ENCODE assay signal across 28 cellular contexts in genomic region chr16:87502308-87502969, GRCh38. TPM values are rescaled to one million over a fixed set of nuclear protein-coding genes. Genes with fewer than 3 reads are reported as not detected.
DNase-seq lines count a peak whose midpoint lies in the region; ATAC-seq, FAIRE-seq and TF ChIP-seq lines count a peak whose summit lies in the region.
"Had no signal": no experiment of that assay in that cellular context is flagged by ENCODE, and none has a peak within 500 bp of the region (broad histone marks: within the 10 kb centered on the region; RNA-seq: fewer than 3 reads in every experiment).

No MANE protein-coding gene starts in this region.

- H2AFZ ChIP-seq in IMR-90 (replicated peaks; ENCODE audit: low read length, poor library complexity) = peak overlapping the region; percentile 17
- no peak overlapping the region for H2AFZ ChIP-seq in trophoblast cell (ENCODE audit: insufficient read depth, low read length, poor library complexity)
- H2AFZ ChIP-seq: PC-9 had no signal

- H3K4ac ChIP-seq in IMR-90 (ENCODE audit: low read depth, low read length) (no peak overlapping the region), trophoblast cell (ENCODE audit: low read depth, low read length) (no peak overlapping the region)

- no peak overlapping the region for H4K12ac ChIP-seq in trophoblast cell (ENCODE audit: low read depth, low read length)

- H2BK12ac ChIP-seq in trophoblast cell (ENCODE audit: low read length) = no peak overlapping the region

- no peak overlapping the region for H4K5ac ChIP-seq in IMR-90 (ENCODE audit: low read depth, low read length)

- TF ChIP-seq RAD21 in IMR-90 (IDR thresholded peaks at IDR 0.05; ENCODE audit: low read length) = no peak

- H3K27ac ChIP-seq in IMR-90 (ENCODE audit: insufficient read depth, low read length) (no peak overlapping the region), trophoblast cell (ENCODE audit: low read depth, low read length) (no peak overlapping the region), upper lobe of right lung (no peak overlapping the region)
- H3K27ac ChIP-seq: C4-2B, HL-60, PC-9, SJCRH30 had no signal

- ATAC-seq in IMR-90 (ENCODE audit: low read depth) = no peak
- no peak for ATAC-seq in activated CD8-positive, alpha-beta T cell treated with anti-CD3 and anti-CD28 coated beads, Interleukin-2, amount 10 ng/mL, durations not matched to agents 7 days and 5 days
- no peak for ATAC-seq in upper lobe of right lung
- ATAC-seq in sciatic nerve = no peak
- ATAC-seq: CD8-positive, alpha-beta T cell; Right ventricle myocardium inferior; SK-N-SH treated with all-trans-retinoic acid at 6 μM for 48 hours had no signal

- BruUV-seq in IMR-90 (replicated peaks; lab: Mats Ljungman, UMichigan) = no TSS peak

- H3K14ac ChIP-seq in IMR-90 (replicated peaks; ENCODE audit: low read depth, low read length) (peak overlapping the region; percentile 77; the same call in 1 of the 2 replicates), trophoblast cell (ENCODE audit: low read length) (no peak overlapping the region)

- CTCF ChIA-PET in IMR-90 (lab: Yijun Ruan, JAX) = no interaction called here
- CTCF ChIA-PET in activated CD8-positive, alpha-beta T cell treated with anti-CD3 and anti-CD28 coated beads, Interleukin-2, amount 10 ng/mL, durations not matched to agents 7 days and 5 days (lab: Charles Lee) = no interaction called here

- dilution Hi-C loops in IMR-90 (cut with HindIII; ENCODE audit: low sequenced_read_pairs, unreplicated experiment) = no loop called here

- TF ChIP-seq CTCF in IMR-90 (conservative IDR thresholded peaks at IDR 0.05; ENCODE audit: low read depth, low read length) = no peak
- no peak for TF ChIP-seq CTCF in bronchial epithelial cell (IDR thresholded peaks at IDR 0.05; ENCODE audit: insufficient read depth, low read length, severe bottlenecking)
- no peak for TF ChIP-seq CTCF in upper lobe of right lung (IDR thresholded peaks at IDR 0.05)

- no peak for TF ChIP-seq POLR2A in IMR-90 (IDR thresholded peaks at IDR 0.05; ENCODE audit: low read depth, low read length)

- peaks cover 17% of the 10 kb centered on the region for H3K27me3 Mint-ChIP-seq in activated CD8-positive, alpha-beta T cell treated with anti-CD3 and anti-CD28 coated beads, Interleukin-2, amount 10 ng/mL, durations not matched to agents 7 days and 5 days (ENCODE audit: low read depth)

- FAIRE-seq in GM18507 (lab: Jason Lieb, UNC) (peak; percentile 44), bronchial epithelial cell (lab: Jason Lieb, UNC) (peak; percentile 97)
- FAIRE-seq: H54 had no signal

- peak overlapping the region; percentile 88 for H2AK9ac ChIP-seq in IMR-90 (replicated peaks; ENCODE audit: low read depth, low read length, poor library complexity)

- H3K27ac Mint-ChIP-seq in activated CD8-positive, alpha-beta T cell treated with anti-CD3 and anti-CD28 coated beads, Interleukin-2, amount 10 ng/mL, durations not matched to agents 7 days and 5 days = no peak overlapping the region
- H3K27ac Mint-ChIP-seq: CD8-positive, alpha-beta T cell; HFFc6 had no signal

- H3K36me3 ChIP-seq in IMR-90 (ENCODE audit: control insufficient read depth, insufficient read depth, low read length) = no peaks in the 10 kb centered on the region
- no peaks in the 10 kb centered on the region for H3K36me3 ChIP-seq in bronchial epithelial cell (ENCODE audit: control insufficient read depth, insufficient read depth, low read length)
- no peaks in the 10 kb centered on the region for H3K36me3 ChIP-seq in trophoblast cell (ENCODE audit: control insufficient read depth in 1 of 2, insufficient read depth in 2 of 2, low read length in 2 of 2)
- no peaks in the 10 kb centered on the region for H3K36me3 ChIP-seq in upper lobe of right lung
- H3K36me3 ChIP-seq: SJCRH30 had no signal

- H3K79me2 ChIP-seq in trophoblast cell (ENCODE audit: control insufficient read depth, insufficient read depth, low read length, poor library complexity) = no peaks in the 10 kb centered on the region

- H2BK5ac ChIP-seq in IMR-90 (ENCODE audit: low read depth, low read length, poor library complexity, severe bottlenecking) (peak overlapping the region; percentile 96), trophoblast cell (ENCODE audit: low read depth, low read length, poor library complexity) (no peak overlapping the region)

- H2BK20ac ChIP-seq in IMR-90 (ENCODE audit: low read depth, low read length) = no peak overlapping the region

- 93% methylated on average over 5 of the region's 5 CpGs; no CpG with 5 or more reads in 1 of the 2 experiments for WGBS in IMR-90 (ENCODE audit: extremely low coverage in 2 of 2, insufficient read length in 1 of 2), 2 experiments
- 100% methylated on average over 3 of the region's 5 CpGs for whole genome bisulfite sequencing in trophoblast cell (ENCODE audit: extremely low coverage, insufficient coverage, insufficient read length)

- peaks cover under 1% of the 10 kb centered on the region for H3K4me1 Mint-ChIP-seq in activated CD8-positive, alpha-beta T cell treated with anti-CD3 and anti-CD28 coated beads, Interleukin-2, amount 10 ng/mL, durations not matched to agents 7 days and 5 days (ENCODE audit: low read depth)

- intact Hi-C loops in IMR-90 (cut with micrococcal nuclease) (no loop called here), upper lobe of right lung (cut with DNase I) (no loop called here), sciatic nerve (cut with DNase I) (no loop called here)

- H3K9me1 ChIP-seq in IMR-90 (ENCODE audit: insufficient read depth, low read length) = peaks cover 12% of the 10 kb centered on the region; the same call in 1 of the 2 replicates

- no peak overlapping the region for H3K56ac ChIP-seq in IMR-90 (ENCODE audit: extremely low read depth, insufficient read depth, low read length)

- DNase-seq in GM18507 (ENCODE audit: extremely low spot score, insufficient read length, low read depth) (no peak), IMR-90 (no peak), bronchial epithelial cell (ENCODE audit: low read depth) (no peak), trophoblast cell (no peak), COLO829 (ENCODE audit: low spot score) (no peak), upper lobe of right lung (no peak), sciatic nerve (ENCODE audit: low spot score) (no peak)
- no peak for DNase-seq in activated CD8-positive, alpha-beta T cell treated with anti-CD3 and anti-CD28 coated beads, Interleukin-2, amount 10 ng/mL, durations not matched to agents 7 days and 5 days
- DNase-seq: CD8-positive, alpha-beta T cell; DMS 273 treated with DMSO at 0.1 percent for 48 hours; DMS79; EL; GDM1; HFFc6; KBM-7; MV-4-11; NCI-H1105; NCI-H2029; NCI-H446; NCI-H524 treated with DMSO at 0.1 percent for 48 hours; NCI-H774; PC-9; SJCRH30 had no signal

- H3K9ac ChIP-seq in IMR-90 (ENCODE audit: low read depth, low read length) = no peak overlapping the region
- no peak overlapping the region for H3K9ac ChIP-seq in trophoblast cell (ENCODE audit: low read length)

- no peak overlapping the region for H3K4me3 Mint-ChIP-seq in activated CD8-positive, alpha-beta T cell treated with anti-CD3 and anti-CD28 coated beads, Interleukin-2, amount 10 ng/mL, durations not matched to agents 7 days and 5 days
- H3K4me3 Mint-ChIP-seq: CD8-positive, alpha-beta T cell; HFFc6 had no signal

- H2BK120ac ChIP-seq in IMR-90 (ENCODE audit: low read depth, low read length) = no peak overlapping the region
- no peak overlapping the region for H2BK120ac ChIP-seq in trophoblast cell (ENCODE audit: insufficient read depth, low read length, poor library complexity)

- H3K4me1 ChIP-seq in IMR-90 (ENCODE audit: control insufficient read depth, insufficient read depth, low read length) = peaks cover 2% of the 10 kb centered on the region
- no peaks in the 10 kb centered on the region for H3K4me1 ChIP-seq in trophoblast cell (ENCODE audit: control insufficient read depth in 1 of 2, insufficient read depth in 2 of 2, low read length in 2 of 2)
- H3K4me1 ChIP-seq in upper lobe of right lung = peaks cover 3% of the 10 kb centered on the region
- H3K4me1 ChIP-seq: SJCRH30 had no signal

- H3K23ac ChIP-seq in IMR-90 (ENCODE audit: low read depth, low read length) = no peak overlapping the region; the same call in 1 of the 2 replicates
- H3K23ac ChIP-seq in trophoblast cell (ENCODE audit: low read length) = peak overlapping the region; percentile 93

- H3K4me3 ChIP-seq in IMR-90 (ENCODE audit: insufficient read depth, low read depth, low read length) (no peak overlapping the region), bronchial epithelial cell (ENCODE audit: low read depth, low read length) (no peak overlapping the region), trophoblast cell (ENCODE audit: low read depth, low read length) (peak overlapping the region; percentile 15), upper lobe of right lung (no peak overlapping the region)
- H3K4me3 ChIP-seq: PC-9, SJCRH30 had no signal

- H3K9me3 ChIP-seq in IMR-90 (ENCODE audit: control insufficient read depth, insufficient read depth, low read length) (no peaks in the 10 kb centered on the region), trophoblast cell (ENCODE audit: insufficient read depth, low read depth, low read length) (peaks cover 9% of the 10 kb centered on the region), upper lobe of right lung (no peaks in the 10 kb centered on the region)
- H3K9me3 ChIP-seq: SJCRH30 had no signal

- H3K36me3 Mint-ChIP-seq in activated CD8-positive, alpha-beta T cell treated with anti-CD3 and anti-CD28 coated beads, Interleukin-2, amount 10 ng/mL, durations not matched to agents 7 days and 5 days (ENCODE audit: low read depth) = no peaks in the 10 kb centered on the region
- H3K36me3 Mint-ChIP-seq: CD8-positive, alpha-beta T cell had no signal

- H2AK5ac ChIP-seq in IMR-90 (ENCODE audit: low read depth, low read length) (peak overlapping the region; percentile 89), trophoblast cell (ENCODE audit: low read length) (no peak overlapping the region)

- no peak overlapping the region for H2BK15ac ChIP-seq in IMR-90 (ENCODE audit: low read depth, low read length)

- H3K27me3 ChIP-seq in IMR-90 (ENCODE audit: control insufficient read depth, insufficient read depth, low read length) (peaks cover 17% of the 10 kb centered on the region), bronchial epithelial cell (ENCODE audit: control insufficient read depth, insufficient read depth, low read length) (no peaks in the 10 kb centered on the region), trophoblast cell (ENCODE audit: insufficient read depth, low read length) (no peaks in the 10 kb centered on the region), upper lobe of right lung (no peaks in the 10 kb centered on the region)
- H3K27me3 ChIP-seq: SJCRH30 had no signal

- H4K91ac ChIP-seq in IMR-90 (ENCODE audit: insufficient read depth, low read depth, low read length) (no peak overlapping the region), trophoblast cell (ENCODE audit: low read depth, low read length) (no peak overlapping the region)

- H3K18ac ChIP-seq in IMR-90 (ENCODE audit: low read depth, low read length) (no peak overlapping the region), trophoblast cell (ENCODE audit: low read length) (no peak overlapping the region)

- POLR2A ChIA-PET in IMR-90 (lab: Charles Lee; ENCODE audit: unreplicated experiment) = no interaction called here
- POLR2A ChIA-PET in activated CD8-positive, alpha-beta T cell treated with anti-CD3 and anti-CD28 coated beads, Interleukin-2, amount 10 ng/mL, durations not matched to agents 7 days and 5 days (lab: Charles Lee) = no interaction called here

- in situ Hi-C loops in IMR-90 (cut with MboI; ENCODE audit: low sequenced_read_pairs) = no loop called here

- H4K8ac ChIP-seq in IMR-90 (ENCODE audit: low read depth in 2 of 2, low read length in 2 of 2) (no peak overlapping the region), trophoblast cell (ENCODE audit: low read depth, low read length) (no peak overlapping the region)

- H3K4me2 ChIP-seq in IMR-90 (ENCODE audit: low read depth, low read length) = no peak overlapping the region
- no peak overlapping the region for H3K4me2 ChIP-seq in trophoblast cell (ENCODE audit: low read length)
- H3K4me2 ChIP-seq: PC-9 had no signal

- H3K79me1 ChIP-seq in IMR-90 (ENCODE audit: low read depth in 1 of 2, low read length in 2 of 2) = no peaks in the 10 kb centered on the region
- no peaks in the 10 kb centered on the region for H3K79me1 ChIP-seq in trophoblast cell (ENCODE audit: low read length)

- no peaks in the 10 kb centered on the region for H3K9me3 Mint-ChIP-seq in activated CD8-positive, alpha-beta T cell treated with anti-CD3 and anti-CD28 coated beads, Interleukin-2, amount 10 ng/mL, durations not matched to agents 7 days and 5 days (ENCODE audit: insufficient read depth)
- H3K9me3 Mint-ChIP-seq: CD8-positive, alpha-beta T cell; HFFc6 had no signal

- H4K20me1 ChIP-seq in IMR-90 (ENCODE audit: insufficient read depth, low read length) = peaks cover 8% of the 10 kb centered on the region; the same call in 1 of the 2 replicates

RNA-seq across cellular contexts. Expression of gene ZCCHC14, which starts 9.6 kb away (rescaled TPM):
- total RNA-seq in IMR-90 (2012; rRNA removed) = 2.5 and 2.8 TPM in 2 replicates
- polyA plus RNA-seq in IMR-90 (2012; rRNA removed) = 5.3 and 7.4 TPM in 2 replicates
- 3.1 and 5.0 TPM in 2 replicates for polyA plus RNA-seq in IMR-90 (2012; cell fraction: cytosol; rRNA removed)
- polyA plus RNA-seq in IMR-90 (2012; cell fraction: nucleus; rRNA removed; ENCODE audit: low replicate concordance) = 18.4 and 27.2 TPM in 2 replicates
- 2.9 and 4.2 TPM in 2 replicates for total RNA-seq in bronchial epithelial cell
- polyA plus RNA-seq in trophoblast cell (2013) = 9.7 and 10.4 TPM in 2 replicates
- total RNA-seq in activated CD8-positive, alpha-beta T cell treated with anti-CD3 and anti-CD28 coated beads, Interleukin-2, amount 10 ng/mL, durations not matched to agents 7 days and 5 days = 1 to 10 TPM; 2.6 to 2.7 TPM
- 27.2 TPM for total RNA-seq in upper lobe of right lung
- total RNA-seq in sciatic nerve = 28.4 TPM
